In genomic region chr1:170402451-170403311, GRCh38 we compare ENCODE assay signal across 24 cellular contexts.
DNase-seq lines count a peak whose midpoint lies in the region; ATAC-seq and TF ChIP-seq lines count a peak whose summit lies in the region.
"Had no signal": no experiment of that assay in that cellular context is flagged by ENCODE, and none has a peak within 500 bp of the region (broad histone marks: within the 10 kb centered on the region; RNA-seq: fewer than 3 reads in every experiment).

No MANE protein-coding gene starts in this region.

- no peaks in the 10 kb centered on the region for H3K36me3 Mint-ChIP-seq in activated CD4-positive, alpha-beta memory T cell treated with anti-CD3 and anti-CD28 coated beads for 36 hours
- H3K36me3 Mint-ChIP-seq: activated naive CD4-positive, alpha-beta T cell treated with anti-CD3 and anti-CD28 coated beads, Interleukin-2, amount 50 U/mL, for 24 hours; CD8-positive, alpha-beta T cell; mesothelial cell of epicardium; natural killer cell treated with Interleukin-12 subunit alpha and Interleukin-12 subunit beta and Interleukin-15 and Interleukin-18, amount 100 ng/mL, for 72 hours; stimulated activated naive B cell treated with anti-CD40 and anti-IgM and Interleukin-4, amounts not matched to agents 10 μg/mL and 1 μg/mL and 100 μg/mL, for 72 hours; T-cell had no signal

- ATAC-seq in GM19467 (IDR thresholded peaks at IDR 0.05; ENCODE audit: unreplicated experiment) (no peak), HG02642 (IDR thresholded peaks at IDR 0.05; ENCODE audit: poor library complexity, unreplicated experiment) (no peak), HG02588 (IDR thresholded peaks at IDR 0.05; ENCODE audit: unreplicated experiment) (no peak)
- ATAC-seq: CD8-positive, alpha-beta T cell; natural killer cell treated with Interleukin-12 subunit alpha and Interleukin-12 subunit beta and Interleukin-15 and Interleukin-18, amount 100 ng/mL, for 72 hours; stimulated activated naive B cell treated with anti-CD40 and anti-IgM and Interleukin-4, amounts not matched to agents 10 μg/mL and 1 μg/mL and 100 μg/mL, for 72 hours; T-cell had no signal

- DNase-seq in Ammon's horn (ENCODE audit: low spot score) (peak; percentile 6), OCI-M1 (lab: John Stamatoyannopoulos, UW) (peak; percentile 17), fibroblast of the aortic adventitia (ENCODE audit: low read depth) (peak; percentile 73), skeletal muscle cell (ENCODE audit: low read depth) (peak; percentile 53)
- no peak for DNase-seq in activated CD4-positive, alpha-beta memory T cell treated with anti-CD3 and anti-CD28 coated beads for 36 hours
- DNase-seq: activated CD4-positive, alpha-beta T cell treated with anti-CD3 and anti-CD28 coated beads for 1 hour; CD8-positive, alpha-beta T cell; DMS53; NCI-H2107; NCI-H524; pancreas; SIG-M5; sigmoid colon; stimulated activated CD4-positive, alpha-beta T cell treated with anti-CD3 and anti-CD28 coated beads, Interleukin-2, amount 100 ng/mL, for 24 hours; stimulated activated naive B cell treated with anti-CD40 and anti-IgM and Interleukin-4, amounts not matched to agents 10 μg/mL and 1 μg/mL and 100 μg/mL, for 72 hours; T-cell had no signal

- no peaks in the 10 kb centered on the region for H3K9me3 Mint-ChIP-seq in activated CD4-positive, alpha-beta memory T cell treated with anti-CD3 and anti-CD28 coated beads for 36 hours
- H3K9me3 Mint-ChIP-seq: activated naive CD4-positive, alpha-beta T cell treated with anti-CD3 and anti-CD28 coated beads, Interleukin-2, amount 50 U/mL, for 24 hours; CD8-positive, alpha-beta T cell; natural killer cell treated with Interleukin-12 subunit alpha and Interleukin-12 subunit beta and Interleukin-15 and Interleukin-18, amount 100 ng/mL, for 72 hours; stimulated activated naive B cell treated with anti-CD40 and anti-IgM and Interleukin-4, amounts not matched to agents 10 μg/mL and 1 μg/mL and 100 μg/mL, for 72 hours; T-cell had no signal

- intact Hi-C loops in activated CD4-positive, alpha-beta memory T cell treated with anti-CD3 and anti-CD28 coated beads for 36 hours (cut with micrococcal nuclease): no loop called here

- H3K4me1 Mint-ChIP-seq in activated CD4-positive, alpha-beta memory T cell treated with anti-CD3 and anti-CD28 coated beads for 36 hours (ENCODE audit: low read depth): no peaks in the 10 kb centered on the region
- H3K4me1 Mint-ChIP-seq: activated naive CD4-positive, alpha-beta T cell treated with anti-CD3 and anti-CD28 coated beads, Interleukin-2, amount 50 U/mL, for 24 hours; mesothelial cell of epicardium; stimulated activated naive B cell treated with anti-CD40 and anti-IgM and Interleukin-4, amounts not matched to agents 10 μg/mL and 1 μg/mL and 100 μg/mL, for 72 hours; T-cell had no signal

- no peak for TF ChIP-seq CTCF in fibroblast of the aortic adventitia (IDR thresholded peaks at IDR 0.05; ENCODE audit: insufficient read depth, low read length)

- H3K4me3 ChIP-seq in fibroblast of the aortic adventitia (ENCODE audit: low read depth, low read length) (no peak overlapping the region), skeletal muscle cell (ENCODE audit: low read depth, low read length) (no peak overlapping the region)
- H3K4me3 ChIP-seq: HAP-1, pancreas, sigmoid colon, tibial nerve had no signal

- peaks cover 11% of the 10 kb centered on the region for H3K27me3 Mint-ChIP-seq in activated CD4-positive, alpha-beta memory T cell treated with anti-CD3 and anti-CD28 coated beads for 36 hours
- H3K27me3 Mint-ChIP-seq: stimulated activated naive B cell treated with anti-CD40 and anti-IgM and Interleukin-4, amounts not matched to agents 10 μg/mL and 1 μg/mL and 100 μg/mL, for 72 hours had no signal

- no peak overlapping the region for H3K4me3 Mint-ChIP-seq in activated CD4-positive, alpha-beta memory T cell treated with anti-CD3 and anti-CD28 coated beads for 36 hours
- H3K4me3 Mint-ChIP-seq: activated naive CD4-positive, alpha-beta T cell treated with anti-CD3 and anti-CD28 coated beads, Interleukin-2, amount 50 U/mL, for 24 hours; CD8-positive, alpha-beta T cell; mesothelial cell of epicardium; natural killer cell treated with Interleukin-12 subunit alpha and Interleukin-12 subunit beta and Interleukin-15 and Interleukin-18, amount 100 ng/mL, for 72 hours; stimulated activated naive B cell treated with anti-CD40 and anti-IgM and Interleukin-4, amounts not matched to agents 10 μg/mL and 1 μg/mL and 100 μg/mL, for 72 hours; T-cell had no signal

- H3K27ac Mint-ChIP-seq in activated CD4-positive, alpha-beta memory T cell treated with anti-CD3 and anti-CD28 coated beads for 36 hours: no peak overlapping the region
- H3K27ac Mint-ChIP-seq: activated naive CD4-positive, alpha-beta T cell treated with anti-CD3 and anti-CD28 coated beads, Interleukin-2, amount 50 U/mL, for 24 hours; CD8-positive, alpha-beta T cell; mesothelial cell of epicardium; natural killer cell treated with Interleukin-12 subunit alpha and Interleukin-12 subunit beta and Interleukin-15 and Interleukin-18, amount 100 ng/mL, for 72 hours; stimulated activated naive B cell treated with anti-CD40 and anti-IgM and Interleukin-4, amounts not matched to agents 10 μg/mL and 1 μg/mL and 100 μg/mL, for 72 hours; T-cell had no signal

- CTCF ChIA-PET in activated CD4-positive, alpha-beta memory T cell treated with anti-CD3 and anti-CD28 coated beads for 36 hours (lab: Charles Lee): no interaction called here

- POLR2A ChIA-PET in activated CD4-positive, alpha-beta memory T cell treated with anti-CD3 and anti-CD28 coated beads for 36 hours (lab: Charles Lee): no interaction called here
